In the genomic region with DNA sequence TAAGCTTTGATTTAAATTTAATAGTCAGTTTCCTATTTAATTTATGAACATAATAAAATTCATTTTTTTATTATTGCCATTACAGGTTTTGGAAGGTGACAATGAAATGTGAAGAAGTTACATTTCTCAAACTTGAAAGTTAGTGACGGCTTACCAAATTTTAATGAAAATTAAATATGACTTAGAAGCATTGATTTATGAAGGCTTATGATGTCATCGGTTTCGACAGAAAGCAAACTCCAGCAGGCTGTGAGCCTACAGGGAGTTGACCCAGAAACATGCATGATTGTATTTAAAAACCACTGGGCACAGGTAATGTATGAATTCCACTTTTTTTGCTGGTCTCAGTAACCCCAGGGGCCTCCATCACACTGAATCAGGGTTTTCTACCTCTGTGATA, we compare ENCODE assay signal across 37 cellular contexts.
"Had no signal": no experiment of that assay in that cellular context is flagged by ENCODE, and none has a peak within 500 bp of the region (broad histone marks: within the 10 kb centered on the region; RNA-seq: fewer than 3 reads in every experiment).

No MANE protein-coding gene starts in this region.

- H3K36me3 ChIP-seq: ascending aorta, cardiac muscle cell, WERI-Rb-1 had no signal

- H3K4me3 Mint-ChIP-seq: activated CD8-positive, alpha-beta T cell treated with anti-CD3 and anti-CD28 coated beads for 36 hours; activated naive CD4-positive, alpha-beta T cell treated with anti-CD3 and anti-CD28 coated beads, Interleukin-2, amount 50 U/mL, for 24 hours; activated naive CD8-positive, alpha-beta T cell treated with anti-CD3 and anti-CD28 coated beads, Interleukin-2, amount 10 ng/mL, durations not matched to agents 7 days and 5 days; central memory CD8-positive, alpha-beta T cell had no signal

- H3K4me2 ChIP-seq: KMS-11, PC-9 had no signal

- H2AFZ ChIP-seq: PC-9 had no signal

- FAIRE-seq: RCC 7860 had no signal

- ATAC-seq: activated CD8-positive, alpha-beta T cell treated with anti-CD3 and anti-CD28 coated beads for 36 hours; Right ventricle myocardium inferior; SK-N-SH treated with all-trans-retinoic acid at 6 μM for 48 hours had no signal

- H3K9ac ChIP-seq: KMS-11 had no signal

- H3K27ac ChIP-seq: ascending aorta, cardiac muscle cell, KMS-11, PC-9, RWPE1, WERI-Rb-1 had no signal

- H3K4me1 ChIP-seq: ascending aorta had no signal

- H3K9me3 Mint-ChIP-seq: activated CD8-positive, alpha-beta T cell treated with anti-CD3 and anti-CD28 coated beads for 36 hours; activated naive CD4-positive, alpha-beta T cell treated with anti-CD3 and anti-CD28 coated beads, Interleukin-2, amount 50 U/mL, for 24 hours; activated naive CD8-positive, alpha-beta T cell treated with anti-CD3 and anti-CD28 coated beads, Interleukin-2, amount 10 ng/mL, durations not matched to agents 7 days and 5 days; activated T-helper 2 cell treated with anti-CD3 and anti-CD28 coated beads, Interferon-gamma antibody, Interleukin-2, Interleukin-4, amounts not matched to agents 10 μg/mL and 5 μg/mL and 100 μg/mL, durations not matched to agents 14 hours and 24 hours and 36 hours; central memory CD8-positive, alpha-beta T cell had no signal

- DNase-seq: activated CD4-positive, alpha-beta T cell treated with anti-CD3 and anti-CD28 coated beads for 1 hour; activated CD4-positive, alpha-beta T cell treated with anti-CD3 and anti-CD28 coated beads for 48 hours; activated CD4-positive, alpha-beta T cell treated with anti-CD3 and anti-CD28 coated beads, Interleukin-2, amount 50 U/mL, for 4 hours; activated CD4-positive, CD25-positive, alpha-beta regulatory T cell; activated CD8-positive, alpha-beta T cell treated with anti-CD3 and anti-CD28 coated beads for 36 hours; activated gamma-delta T cell; activated naive CD4-positive, alpha-beta T cell treated with Interleukin-2 at 50 U/mL for 16 hours; activated naive CD8-positive, alpha-beta T cell treated with anti-CD3 and anti-CD28 coated beads, Interleukin-2, amount 10 ng/mL, durations not matched to agents 7 days and 5 days; activated T-cell treated with anti-CD3 and anti-CD28 coated beads, Interleukin-2, amount 50 U/mL, for 1 hour; amygdala; MM.1S; MV-4-11; NCI-H1092; NCI-H187 treated with DMSO at 0.1 percent for 48 hours; NCI-H2081; NCI-H2171 treated with DMSO at 0.1 percent for 48 hours; NCI-H2227 treated with DMSO at 0.1 percent for 48 hours; NCI-H446; NCI-H524; NK-92 treated with Interleukin-12 subunit alpha and Interleukin-12 subunit beta, amount 100 ng/mL, for 24 hours; PC-9; SIG-M5; SW 1271; T-helper 1 cell; T-helper 2 cell; T-helper 9 cell; WERI-Rb-1 had no signal

- H3K27me3 ChIP-seq: ascending aorta, cardiac muscle cell had no signal

- H3K36me3 Mint-ChIP-seq: activated naive CD8-positive, alpha-beta T cell treated with anti-CD3 and anti-CD28 coated beads, Interleukin-2, amount 10 ng/mL, durations not matched to agents 7 days and 5 days had no signal

- H3K4me3 ChIP-seq: ascending aorta, cardiac muscle cell, PC-9 had no signal

- H3K4me1 Mint-ChIP-seq: central memory CD8-positive, alpha-beta T cell had no signal

- H3K9me3 ChIP-seq: ascending aorta had no signal

- H3K27ac Mint-ChIP-seq: activated CD8-positive, alpha-beta T cell treated with anti-CD3 and anti-CD28 coated beads for 36 hours; activated naive CD4-positive, alpha-beta T cell treated with anti-CD3 and anti-CD28 coated beads, Interleukin-2, amount 50 U/mL, for 24 hours; activated naive CD8-positive, alpha-beta T cell treated with anti-CD3 and anti-CD28 coated beads, Interleukin-2, amount 10 ng/mL, durations not matched to agents 7 days and 5 days; activated T-helper 2 cell treated with anti-CD3 and anti-CD28 coated beads, Interferon-gamma antibody, Interleukin-2, Interleukin-4, amounts not matched to agents 10 μg/mL and 5 μg/mL and 100 μg/mL, durations not matched to agents 14 hours and 24 hours and 36 hours had no signal
